ENCODE assay signal across 17 cellular contexts in the genomic region with DNA sequence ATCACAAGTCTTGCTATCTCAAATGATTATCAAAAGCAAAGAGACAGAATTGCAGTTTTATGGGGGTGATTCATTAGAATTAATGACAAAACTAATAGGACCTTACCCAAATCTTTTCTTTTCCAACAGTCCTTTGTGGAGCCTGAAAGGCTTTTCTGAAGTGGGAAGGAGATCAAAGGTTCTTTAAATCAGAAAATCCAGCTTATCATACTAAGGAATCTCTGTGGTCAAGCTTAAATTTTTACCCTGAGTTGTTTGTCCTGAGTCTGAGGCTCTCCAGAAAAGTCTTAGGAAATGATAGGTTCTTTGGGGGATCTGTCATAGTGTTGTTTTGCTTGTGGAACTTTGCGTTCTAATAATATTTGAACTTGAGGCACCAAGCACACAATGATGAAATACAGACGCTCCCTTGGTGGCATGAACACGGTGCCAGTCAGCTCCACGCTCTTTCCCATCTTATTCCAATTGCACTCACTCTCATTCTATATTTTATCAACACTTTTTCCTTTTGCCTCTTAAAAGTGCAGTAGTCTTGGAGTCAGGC. TPM values are rescaled to one million over a fixed set of nuclear protein-coding genes. Genes with fewer than 3 reads are reported as not detected.
"Had no signal": no experiment of that assay in that cellular context is flagged by ENCODE, and none has a peak within 500 bp of the region (broad histone marks: within the 10 kb centered on the region; RNA-seq: fewer than 3 reads in every experiment).

No MANE protein-coding gene starts in this region.

- H3K4me1 Mint-ChIP-seq: naive thymus-derived CD4-positive, alpha-beta T cell had no signal

- H3K27me3 ChIP-seq: body of pancreas, esophagus muscularis mucosa, right lobe of liver, suprapubic skin, upper lobe of left lung had no signal

- H3K9me3 ChIP-seq: body of pancreas, esophagus muscularis mucosa, right lobe of liver, suprapubic skin, upper lobe of left lung had no signal

- H3K36me3 Mint-ChIP-seq: naive thymus-derived CD4-positive, alpha-beta T cell had no signal

- H3K27me3 Mint-ChIP-seq: activated CD8-positive, alpha-beta T cell treated with anti-CD3 and anti-CD28 coated beads for 36 hours had no signal

- H3K4me3 ChIP-seq: body of pancreas, esophagus muscularis mucosa, right lobe of liver, suprapubic skin, upper lobe of left lung had no signal

- H3K9me3 Mint-ChIP-seq: activated CD8-positive, alpha-beta T cell treated with anti-CD3 and anti-CD28 coated beads for 36 hours; activated T-helper 1 cell treated with anti-CD3 and anti-CD28 coated beads, Interleukin-12 subunit alpha, Interleukin-12 subunit beta, Interleukin-2, Interleukin-4 antibody, amounts not matched to agents 30 ng/mL and 10 ng/mL and 1 ng/mL, durations not matched to agents 14 hours and 24 hours and 36 hours had no signal

- H3K4me3 Mint-ChIP-seq: activated CD8-positive, alpha-beta T cell treated with anti-CD3 and anti-CD28 coated beads for 36 hours; activated T-helper 1 cell treated with anti-CD3 and anti-CD28 coated beads, Interleukin-12 subunit alpha, Interleukin-12 subunit beta, Interleukin-2, Interleukin-4 antibody, amounts not matched to agents 30 ng/mL and 10 ng/mL and 1 ng/mL, durations not matched to agents 14 hours and 24 hours and 36 hours; naive thymus-derived CD4-positive, alpha-beta T cell had no signal

- ATAC-seq: activated CD8-positive, alpha-beta T cell treated with anti-CD3 and anti-CD28 coated beads for 36 hours; body of pancreas; naive thymus-derived CD4-positive, alpha-beta T cell; right lobe of liver had no signal

- H3K27ac ChIP-seq: body of pancreas, right lobe of liver, suprapubic skin, upper lobe of left lung had no signal

- H3K27ac Mint-ChIP-seq: activated CD8-positive, alpha-beta T cell treated with anti-CD3 and anti-CD28 coated beads for 36 hours; activated T-helper 1 cell treated with anti-CD3 and anti-CD28 coated beads, Interleukin-12 subunit alpha, Interleukin-12 subunit beta, Interleukin-2, Interleukin-4 antibody, amounts not matched to agents 30 ng/mL and 10 ng/mL and 1 ng/mL, durations not matched to agents 14 hours and 24 hours and 36 hours; naive thymus-derived CD4-positive, alpha-beta T cell had no signal

- DNase-seq: activated CD8-positive, alpha-beta memory T cell treated with anti-CD3 and anti-CD28 coated beads, Interleukin-2, amount 50 U/mL, for 48 hours; activated CD8-positive, alpha-beta T cell treated with anti-CD3 and anti-CD28 coated beads for 36 hours; activated naive CD4-positive, alpha-beta T cell; body of pancreas; cerebellar nuclear complex; foreskin melanocyte; kidney; naive thymus-derived CD4-positive, alpha-beta T cell; right lobe of liver; stimulated activated CD4-positive, alpha-beta T cell treated with anti-CD3 and anti-CD28 coated beads, Interleukin-12 subunit alpha, Interleukin-12 subunit beta, amount 100 ng/mL, for 4 hours; stimulated activated naive CD4-positive, alpha-beta T cell treated with Interleukin-2 at 50 U/mL for 16 hours; T-helper 9 cell; upper lobe of left lung had no signal

- H3K36me3 ChIP-seq: esophagus muscularis mucosa, right lobe of liver, suprapubic skin, upper lobe of left lung had no signal

- H3K4me1 ChIP-seq: body of pancreas, right lobe of liver, suprapubic skin, upper lobe of left lung had no signal

RNA-seq across cellular contexts. Expression of a gene that starts 38.0 kb away (rescaled TPM):
- total RNA-seq: activated CD8-positive, alpha-beta T cell treated with anti-CD3 and anti-CD28 coated beads for 36 hours; activated T-helper 1 cell treated with anti-CD3 and anti-CD28 coated beads, Interleukin-12 subunit alpha, Interleukin-12 subunit beta, Interleukin-2, Interleukin-4 antibody, amounts not matched to agents 30 ng/mL and 10 ng/mL and 1 ng/mL, durations not matched to agents 14 hours and 24 hours and 36 hours; SK-MEL-5 had no signal
- polyA plus RNA-seq: naive thymus-derived CD4-positive, alpha-beta T cell had no signal
